ENCODE assay signal across 11 cellular contexts in genomic region chr16:5041604-5042133, GRCh38. TPM values are rescaled to one million over a fixed set of nuclear protein-coding genes. Genes with fewer than 3 reads are reported as not detected.
DNase-seq lines count a peak whose midpoint lies in the region; ATAC-seq lines count a peak whose summit lies in the region.
"Had no signal": no experiment of that assay in that cellular context is flagged by ENCODE, and none has a peak within 500 bp of the region (broad histone marks: within the 10 kb centered on the region; RNA-seq: fewer than 3 reads in every experiment).

No MANE protein-coding gene starts in this region.

- H3K27ac ChIP-seq in mesenchymal stem cell (ENCODE audit: low read length, poor library complexity, severe bottlenecking): no peak overlapping the region

- H3K9me3 Mint-ChIP-seq in activated T-cell treated with anti-CD3 and anti-CD28 coated beads, Interleukin-2, amount 50 U/mL, for 24 hours: no peaks in the 10 kb centered on the region
- H3K9me3 Mint-ChIP-seq: effector memory CD8-positive, alpha-beta T cell had no signal

- no peak overlapping the region for H3K4me3 ChIP-seq in mesenchymal stem cell (ENCODE audit: insufficient read depth in 1 of 2, low read depth in 1 of 2, low read length in 2 of 2)

- peak; percentile 73 for DNase-seq in RKO (ENCODE audit: low spot score)
- DNase-seq in mesenchymal stem cell: peak; percentile 70
- no peak for DNase-seq in NCI-H69 (lab: John Stamatoyannopoulos, UW)
- DNase-seq in activated CD4-positive, alpha-beta T cell treated with anti-CD3 and anti-CD28 coated beads for 48 hours: no peak
- no peak for DNase-seq in activated T-cell treated with anti-CD3 and anti-CD28 coated beads, Interleukin-2, amount 50 U/mL, for 24 hours
- DNase-seq in NCI-H187 treated with DMSO at 0.1 percent for 48 hours (lab: John Stamatoyannopoulos, UW): no peak
- DNase-seq: activated CD8-positive, alpha-beta memory T cell treated with anti-CD3 and anti-CD28 coated beads, Interleukin-2, amount 50 U/mL, for 48 hours; effector memory CD8-positive, alpha-beta T cell; mesendoderm had no signal

- H3K9me3 ChIP-seq in mesenchymal stem cell (ENCODE audit: control insufficient read depth, low read length): no peaks in the 10 kb centered on the region

- no peak overlapping the region for H2AK5ac ChIP-seq in mesenchymal stem cell (ENCODE audit: low read length, severe bottlenecking)

- no peaks in the 10 kb centered on the region for H3K36me3 Mint-ChIP-seq in activated T-cell treated with anti-CD3 and anti-CD28 coated beads, Interleukin-2, amount 50 U/mL, for 24 hours (ENCODE audit: low read depth)

- no peak overlapping the region for H3K18ac ChIP-seq in mesenchymal stem cell (ENCODE audit: low read depth in 1 of 2, low read length in 2 of 2)

- no peak overlapping the region for H4K91ac ChIP-seq in mesenchymal stem cell (ENCODE audit: low read length)

- no peaks in the 10 kb centered on the region for H3K4me1 Mint-ChIP-seq in activated T-cell treated with anti-CD3 and anti-CD28 coated beads, Interleukin-2, amount 50 U/mL, for 24 hours (ENCODE audit: low read depth)

- no peak overlapping the region for H2BK120ac ChIP-seq in mesenchymal stem cell (ENCODE audit: low read depth, low read length)

- no peak overlapping the region for H3K4me2 ChIP-seq in mesenchymal stem cell (ENCODE audit: low read length, poor library complexity, severe bottlenecking)

- no peaks in the 10 kb centered on the region for H3K79me1 ChIP-seq in mesenchymal stem cell (replicated peaks; ENCODE audit: low read length, poor library complexity, severe bottlenecking)

- WGBS in mesenchymal stem cell: 76% methylated on average over 12 of the region's 12 CpGs

- no peaks in the 10 kb centered on the region for H3K27me3 Mint-ChIP-seq in activated T-cell treated with anti-CD3 and anti-CD28 coated beads, Interleukin-2, amount 50 U/mL, for 24 hours

- no peak overlapping the region for H3K14ac ChIP-seq in mesenchymal stem cell (ENCODE audit: low read length in 2 of 2)

- no peaks in the 10 kb centered on the region for H3K36me3 ChIP-seq in mesenchymal stem cell (ENCODE audit: control insufficient read depth in 1 of 2, insufficient read depth in 2 of 2, low read depth in 1 of 2, low read length in 2 of 2)

- H3K4me1 ChIP-seq in mesenchymal stem cell (ENCODE audit: control insufficient read depth, insufficient read depth, low read depth, low read length): peaks cover 13% of the 10 kb centered on the region

- H2BK15ac ChIP-seq in mesenchymal stem cell (ENCODE audit: low read depth, poor library complexity, severe bottlenecking): no peak overlapping the region

- no peak overlapping the region for H4K8ac ChIP-seq in mesenchymal stem cell (ENCODE audit: low read length)

- no peak overlapping the region for H3K4me3 Mint-ChIP-seq in activated T-cell treated with anti-CD3 and anti-CD28 coated beads, Interleukin-2, amount 50 U/mL, for 24 hours
- H3K4me3 Mint-ChIP-seq: effector memory CD8-positive, alpha-beta T cell had no signal

- no peak overlapping the region for H2AFZ ChIP-seq in mesenchymal stem cell (ENCODE audit: low read depth, low read length)

- peaks cover 16 to 21% of the 10 kb centered on the region in 2 experiments for H3K27me3 ChIP-seq in mesenchymal stem cell (ENCODE audit: control insufficient read depth in 1 of 2, insufficient read depth in 1 of 2, low read length in 2 of 2)

- H3K9ac ChIP-seq in mesenchymal stem cell (ENCODE audit: low read length): no peak overlapping the region

- no peak overlapping the region for H3K27ac Mint-ChIP-seq in activated T-cell treated with anti-CD3 and anti-CD28 coated beads, Interleukin-2, amount 50 U/mL, for 24 hours
- H3K27ac Mint-ChIP-seq: effector memory CD8-positive, alpha-beta T cell had no signal

- no peak overlapping the region for H3K23ac ChIP-seq in mesenchymal stem cell (ENCODE audit: low read length in 2 of 2)

- no peak overlapping the region for H2BK5ac ChIP-seq in mesenchymal stem cell (ENCODE audit: low read depth, low read length, poor library complexity, severe bottlenecking)

- H2BK12ac ChIP-seq in mesenchymal stem cell (ENCODE audit: low read length in 2 of 2): no peak overlapping the region

- H3K4ac ChIP-seq in mesenchymal stem cell (ENCODE audit: low read depth in 1 of 2, low read length in 2 of 2): no peak overlapping the region

- ATAC-seq in GM18511 (IDR thresholded peaks at IDR 0.05; ENCODE audit: unreplicated experiment): peak; percentile 92
- ATAC-seq in HG02759 (IDR thresholded peaks at IDR 0.05; ENCODE audit: unreplicated experiment): peak; percentile 78
- ATAC-seq: effector memory CD8-positive, alpha-beta T cell had no signal

RNA-seq across cellular contexts. Expression of gene NAGPA, which starts 7.9 kb away (rescaled TPM):
- polyA plus RNA-seq in mesenchymal stem cell (2013, experiment 1 of 2): 12.3 TPM
- 13.2 TPM for polyA plus RNA-seq in mesenchymal stem cell (2013, experiment 2 of 2)

RNA-seq across cellular contexts. Expression of gene C16orf89, which starts 24.1 kb away (rescaled TPM):
- 0.17 TPM for polyA plus RNA-seq in mesenchymal stem cell (2013, experiment 1 of 2)
- polyA plus RNA-seq in mesenchymal stem cell (2013, experiment 2 of 2): 0.22 TPM

RNA-seq across cellular contexts. Expression of gene ALG1, which starts 30.0 kb away (rescaled TPM):
- polyA plus RNA-seq in mesenchymal stem cell (2013, experiment 1 of 2): 30.9 TPM
- polyA plus RNA-seq in mesenchymal stem cell (2013, experiment 2 of 2): 32.6 TPM

RNA-seq across cellular contexts. Expression of gene EEF2KMT, which starts 55.9 kb away (rescaled TPM):
- 7.0 TPM for polyA plus RNA-seq in mesenchymal stem cell (2013, experiment 1 of 2)
- polyA plus RNA-seq in mesenchymal stem cell (2013, experiment 2 of 2): 6.5 TPM

Comparison
In these comparisons a context has a peak if more than half of its experiments do, and no peak if none do; other contexts are left out.
1. DNase-seq: peak in RKO (single experiment) and mesenchymal stem cell (single experiment); none in NCI-H69 (single experiment), activated CD4-positive, alpha-beta T cell treated with anti-CD3 and anti-CD28 coated beads for 48 hours (single experiment), activated T-cell treated with anti-CD3 and anti-CD28 coated beads, Interleukin-2, amount 50 U/mL, for 24 hours (single experiment) and NCI-H187 treated with DMSO at 0.1 percent for 48 hours (single experiment).